In genomic region chr17:77426676-77427386, GRCh38 we compare ENCODE assay signal across 9 cellular contexts.
A peak's percentile ranks its signal among the peaks of the same experiment; 100 is the strongest.
DNase-seq lines count a peak whose midpoint lies in the region; ATAC-seq and TF ChIP-seq lines count a peak whose summit lies in the region.
"Had no signal": no experiment of that assay in that cellular context is flagged by ENCODE, and none has a peak within 500 bp of the region (broad histone marks: within the 10 kb centered on the region; RNA-seq: fewer than 3 reads in every experiment).

No MANE protein-coding gene starts in this region.

- ATAC-seq in T-cell (replicated peaks in 1 of 4), result peak in 1 of 4 experiments; percentile 15
- ATAC-seq in GM21390 (IDR thresholded peaks at IDR 0.05; ENCODE audit: unreplicated experiment), result no peak
- no peak for ATAC-seq in GM18502 (IDR thresholded peaks at IDR 0.05; ENCODE audit: poor library complexity, unreplicated experiment)

- WGBS in esophagus muscularis mucosa, result 63% methylated on average over 10 of the region's 11 CpGs
- WGBS in prostate gland, result 74% methylated on average over 11 of the region's 11 CpGs

- POLR2A ChIA-PET in T-cell (lab: Charles Lee), result interaction anchor here in 1 of 2 donors (0.5 to 0.6 kb wide), 2 partner anchors 11 to 15 kb away, joined by 5 read pairs; no protein-coding TSS in a partner anchor

- H3K27ac ChIP-seq in esophagus muscularis mucosa (replicated peaks in 1 of 4) (peak overlapping the region; percentile 96 to 99 (median 98)), prostate gland (peak overlapping the region; percentile 80 to 90)
- H3K27ac ChIP-seq: KMS-11 had no signal

- H3K36me3 ChIP-seq in esophagus muscularis mucosa (no peaks in the 10 kb centered on the region), prostate gland (no peaks in the 10 kb centered on the region)

- no peaks in the 10 kb centered on the region for H3K9me3 Mint-ChIP-seq in CD14-positive monocyte
- no peaks in the 10 kb centered on the region for H3K9me3 Mint-ChIP-seq in T-cell

- H3K4me3 Mint-ChIP-seq in CD14-positive monocyte (peak overlapping the region; percentile 55 to 59), T-cell (peak overlapping the region; percentile 10 to 47 (median 20))

- TF ChIP-seq POLR2A in esophagus muscularis mucosa (IDR thresholded peaks at IDR 0.05; ENCODE audit: low read depth) (no peak), prostate gland (IDR thresholded peaks at IDR 0.05) (no peak)

- H3K36me3 Mint-ChIP-seq in CD14-positive monocyte (peaks cover 4 to 34% of the 10 kb centered on the region in 2 donors), T-cell (no peaks in the 10 kb centered on the region)

- no peak for DNase-seq in CD14-positive monocyte (ENCODE audit: low spot score)
- DNase-seq in T-cell, result no peak
- DNase-seq in esophagus muscularis mucosa (ENCODE audit: extremely low spot score), result no peak
- no peak for DNase-seq in prostate gland (ENCODE audit: low spot score)
- DNase-seq in GM13977 (ENCODE audit: low spot score), result no peak
- no peak for DNase-seq in activated CD8-positive, alpha-beta memory T cell treated with anti-CD3 and anti-CD28 coated beads, Interleukin-2, amount 50 U/mL, for 48 hours

- no peak for TF ChIP-seq CTCF in CD14-positive monocyte (IDR thresholded peaks at IDR 0.05)
- no peak for TF ChIP-seq CTCF in esophagus muscularis mucosa (IDR thresholded peaks at IDR 0.05)
- TF ChIP-seq CTCF in prostate gland (IDR thresholded peaks at IDR 0.05), result no peak
- no peak for TF ChIP-seq CTCF in GM13977 (IDR thresholded peaks at IDR 0.05; ENCODE audit: extremely low read depth, insufficient read depth, missing control alignments)

- H3K27me3 Mint-ChIP-seq in CD14-positive monocyte (ENCODE audit: low read depth in 3 of 3), result no peaks in the 10 kb centered on the region
- no peaks in the 10 kb centered on the region for H3K27me3 Mint-ChIP-seq in T-cell

- H3K4me3 ChIP-seq in esophagus muscularis mucosa (peak overlapping the region in 2 of 4 donors; percentile 22 to 26), prostate gland (no peak overlapping the region)

- intact Hi-C loops in CD14-positive monocyte (cut with micrococcal nuclease), result loop anchor here (5.0 kb wide), 2 partner anchors 35 to 95 kb away; no protein-coding TSS in a partner anchor
- intact Hi-C loops in esophagus muscularis mucosa (cut with DNase I), result loop anchor here (5.0 kb wide), 1 partner anchor 95 kb away; no protein-coding TSS in a partner anchor
- intact Hi-C loops in prostate gland (cut with DNase I), result loop anchor here (5.0 kb wide), 2 partner anchors 50 to 95 kb away; no protein-coding TSS in a partner anchor

- CTCF ChIA-PET in T-cell (lab: Charles Lee), result interaction anchor here in 1 of 2 donors (0.9 kb wide), 1 partner anchor 14 kb away, joined by 4 read pairs; no protein-coding TSS in a partner anchor

- no peak for TF ChIP-seq EP300 in esophagus muscularis mucosa (IDR thresholded peaks at IDR 0.05)

- H3K9me3 ChIP-seq in esophagus muscularis mucosa (no peaks in the 10 kb centered on the region), prostate gland (no peaks in the 10 kb centered on the region)

- H3K27ac Mint-ChIP-seq in CD14-positive monocyte, result peak overlapping the region; percentile 75 to 93 (median 90)
- peak overlapping the region; percentile 84 to 91 for H3K27ac Mint-ChIP-seq in T-cell

- in situ Hi-C loops in GM13977 (cut with MboI; ENCODE audit: low pct_unique_long_range_greater_than_20kb, low sequenced_read_pairs, unreplicated experiment), result loop anchor here (10.0 kb wide), 1 partner anchor 68 kb away; no protein-coding TSS in a partner anchor

- H3K4me1 ChIP-seq in esophagus muscularis mucosa (peaks cover 94 to 100% (median 100%) of the 10 kb centered on the region in 4 donors), prostate gland (replicated peaks) (peaks cover 16% of the 10 kb centered on the region)

- H3K4me1 Mint-ChIP-seq in CD14-positive monocyte, result peaks cover 85% of the 10 kb centered on the region
- H3K4me1 Mint-ChIP-seq in T-cell, result peaks cover 74 to 85% (median 81%) of the 10 kb centered on the region in 3 donors

- H3K27me3 ChIP-seq in esophagus muscularis mucosa (no peaks in the 10 kb centered on the region), prostate gland (replicated peaks; ENCODE audit: insufficient read depth) (no peaks in the 10 kb centered on the region)
